14 cellular contexts compared by ENCODE assay signal in the genomic region with DNA sequence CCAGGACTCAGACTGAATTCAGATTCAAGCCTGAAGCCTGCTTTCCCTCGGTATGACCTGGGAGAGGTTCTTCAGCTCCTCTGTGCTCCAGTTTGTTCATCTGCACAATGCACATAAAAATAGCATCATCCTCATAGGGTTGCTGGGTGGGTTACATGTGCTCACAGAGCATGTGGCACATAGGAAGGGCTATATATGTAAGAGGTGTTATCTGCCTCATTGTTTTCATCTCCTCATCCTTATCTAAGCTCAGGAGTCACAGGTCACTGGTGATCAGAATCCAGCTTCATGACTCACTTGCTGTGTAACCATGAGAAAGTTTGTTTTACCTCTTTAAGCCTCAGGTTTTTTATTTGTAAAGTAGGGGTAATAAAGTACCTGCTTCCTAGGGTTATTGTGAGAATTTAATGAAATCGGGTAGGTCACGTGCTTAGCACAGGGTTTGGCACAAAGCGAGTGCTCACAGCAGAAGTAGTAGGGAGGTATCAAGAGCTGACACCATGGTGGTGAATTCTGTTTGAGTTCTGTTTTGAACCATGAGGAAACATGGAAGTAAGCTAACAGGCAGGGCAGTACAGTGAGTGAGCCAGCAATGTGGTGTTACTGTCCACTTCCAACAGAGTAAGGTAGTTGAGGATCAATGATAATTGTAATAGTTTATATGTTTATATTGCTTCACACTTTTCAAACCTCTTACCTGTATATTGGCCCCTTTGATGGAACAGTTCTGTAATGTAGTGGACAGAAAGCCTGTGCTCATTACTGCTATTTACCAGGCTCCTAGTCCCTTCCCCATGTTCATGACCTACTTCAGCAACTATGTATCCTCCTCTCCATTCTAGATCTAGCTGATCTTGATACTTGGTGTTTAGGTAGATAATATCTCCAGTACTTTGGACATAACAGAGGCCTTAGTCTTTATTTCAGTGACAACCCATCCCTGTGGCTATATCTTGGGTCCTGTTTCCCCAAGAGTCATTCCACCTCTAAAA.
DNase-seq lines count a peak whose midpoint lies in the region; ATAC-seq, FAIRE-seq and TF ChIP-seq lines count a peak whose summit lies in the region.
"Had no signal": no experiment of that assay in that cellular context is flagged by ENCODE, and none has a peak within 500 bp of the region (broad histone marks: within the 10 kb centered on the region; RNA-seq: fewer than 3 reads in every experiment).

No MANE protein-coding gene starts in this region.

- FAIRE-seq in A549 (lab: Jason Lieb, UNC): no peak

- CTCF ChIA-PET in A549 (lab: Yijun Ruan, JAX): interaction anchor here (0.6 to 1.5 kb wide), 2 partner anchors 95 to 228 kb away, joined by 3 to 4 read pairs; no protein-coding TSS in a partner anchor

- in situ Hi-C loops in brain microvascular endothelial cell (cut with HindIII; ENCODE audit: low pct_ligation_motif_present, low sequenced_read_pairs): no loop called here

- POLR2A ChIA-PET in A549 (lab: Yijun Ruan, JAX): interaction anchor here (1.0 kb wide), 1 partner anchor 139 kb away, joined by 3 read pairs; no protein-coding TSS in a partner anchor

- H3K36me3 ChIP-seq in brain microvascular endothelial cell (replicated peaks): no peaks in the 10 kb centered on the region
- no peaks in the 10 kb centered on the region for H3K36me3 ChIP-seq in kidney epithelial cell (ENCODE audit: control insufficient read depth, insufficient read depth, low read length)
- H3K36me3 ChIP-seq: adrenal gland had no signal

- no peak for TF ChIP-seq EP300 in A549 (IDR thresholded peaks at IDR 0.05)

- 26% methylated on average over 4 of the region's 4 CpGs for WGBS in A549 (ENCODE audit: missing lambda C conversion rate)

- no peak for TF ChIP-seq RAD21 in A549 (conservative IDR thresholded peaks at IDR 0.05 in 1 of 2, IDR thresholded peaks at IDR 0.05 in 1 of 2)

- no peak for TF ChIP-seq CTCF in A549 (IDR thresholded peaks at IDR 0.05)
- TF ChIP-seq CTCF in brain microvascular endothelial cell (IDR thresholded peaks at IDR 0.05; ENCODE audit: low read depth, low read length, missing control alignments): no peak
- TF ChIP-seq CTCF in kidney epithelial cell (IDR thresholded peaks at IDR 0.05; ENCODE audit: insufficient read depth, low read length, poor library complexity, severe bottlenecking): no peak

- DNase-seq in A549 (ENCODE audit: low read depth in 1 of 2, low spot score in 1 of 2) (peak; percentile 38 to 59), HT-29 (ENCODE audit: low spot score) (peak; percentile 8), brain microvascular endothelial cell (peak; percentile 65), kidney epithelial cell (ENCODE audit: low read depth) (peak; percentile 19), NCI-H1930 (lab: John Stamatoyannopoulos, UW) (no peak), CD1c-positive myeloid dendritic cell (ENCODE audit: extremely low spot score) (no peak), NCI-H345 (lab: John Stamatoyannopoulos, UW) (no peak)
- DNase-seq: activated CD4-positive, alpha-beta T cell treated with anti-CD3 and anti-CD28 coated beads, Interleukin-2, amount 10 ng/mL, durations not matched to agents 7 days and 5 days; adrenal gland; cortex of kidney; DMS 273 treated with DMSO at 0.1 percent for 48 hours; NCI-H1105 treated with DMSO at 0.1 percent for 48 hours; NCI-H510A had no signal

- ATAC-seq in A549: peak; percentile 86
- ATAC-seq in GM21367 (IDR thresholded peaks at IDR 0.05; ENCODE audit: unreplicated experiment): no peak

- H3K4me3 ChIP-seq in A549 (no peak overlapping the region), brain microvascular endothelial cell (ENCODE audit: low read depth, low read length) (no peak overlapping the region), kidney epithelial cell (ENCODE audit: low read depth, low read length) (no peak overlapping the region)
- H3K4me3 ChIP-seq: adrenal gland had no signal

- H3K27me3 ChIP-seq in brain microvascular endothelial cell (replicated peaks): no peaks in the 10 kb centered on the region
- H3K27me3 ChIP-seq in kidney epithelial cell (ENCODE audit: control insufficient read depth, insufficient read depth, low read length): no peaks in the 10 kb centered on the region
- H3K27me3 ChIP-seq: adrenal gland had no signal

- no peaks in the 10 kb centered on the region for H3K9me3 ChIP-seq in A549
- H3K9me3 ChIP-seq: adrenal gland had no signal

- peaks cover 16% of the 10 kb centered on the region for H3K4me1 ChIP-seq in A549
- H3K4me1 ChIP-seq: adrenal gland had no signal

- peak overlapping the region; percentile 47 for H3K4me2 ChIP-seq in A549

- no peak for TF ChIP-seq POLR2A in A549 (IDR thresholded peaks at IDR 0.05; ENCODE audit: low read length)

- H3K27ac ChIP-seq in A549 (peak overlapping the region in 1 of 2 experiments; percentile 42; a peak in 2 of 6 replicates), brain microvascular endothelial cell (no peak overlapping the region)
- H3K27ac ChIP-seq: adrenal gland had no signal

TF ChIP-seq in A549, 52 proteins besides CTCF, POLR2A, EP300 and RAD21:
- TF ChIP-seq, protein P1, sequence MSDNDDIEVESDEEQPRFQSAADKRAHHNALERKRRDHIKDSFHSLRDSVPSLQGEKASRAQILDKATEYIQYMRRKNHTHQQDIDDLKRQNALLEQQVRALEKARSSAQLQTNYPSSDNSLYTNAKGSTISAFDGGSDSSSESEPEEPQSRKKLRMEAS (IDR thresholded peaks at IDR 0.05): peak; percentile 30; the same call in 1 of the 2 replicates
- TF ChIP-seq, protein P2, sequence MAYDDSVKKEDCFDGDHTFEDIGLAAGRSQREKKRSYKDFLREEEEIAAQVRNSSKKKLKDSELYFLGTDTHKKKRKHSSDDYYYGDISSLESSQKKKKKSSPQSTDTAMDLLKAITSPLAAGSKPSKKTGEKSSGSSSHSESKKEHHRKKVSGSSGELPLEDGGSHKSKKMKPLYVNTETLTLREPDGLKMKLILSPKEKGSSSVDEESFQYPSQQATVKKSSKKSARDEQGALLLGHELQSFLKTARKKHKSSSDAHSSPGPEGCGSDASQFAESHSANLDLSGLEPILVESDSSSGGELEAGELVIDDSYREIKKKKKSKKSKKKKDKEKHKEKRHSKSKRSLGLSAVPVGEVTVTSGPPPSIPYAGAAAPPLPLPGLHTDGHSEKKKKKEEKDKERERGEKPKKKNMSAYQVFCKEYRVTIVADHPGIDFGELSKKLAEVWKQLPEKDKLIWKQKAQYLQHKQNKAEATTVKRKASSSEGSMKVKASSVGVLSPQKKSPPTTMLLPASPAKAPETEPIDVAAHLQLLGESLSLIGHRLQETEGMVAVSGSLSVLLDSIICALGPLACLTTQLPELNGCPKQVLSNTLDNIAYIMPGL (CRISPR knock-in tag; IDR thresholded peaks at IDR 0.05; ENCODE audit: borderline replicate concordance): no peak
- TF ChIP-seq GATA3 (IDR thresholded peaks at IDR 0.05; ENCODE audit: borderline replicate concordance) (peak; percentile 30; the same call in 1 of the 2 replicates), EHMT2 (IDR thresholded peaks at IDR 0.05; ENCODE audit: low read depth) (no peak), JUNB (IDR thresholded peaks at IDR 0.05) (peak; percentile 30; the same call in 1 of the 2 replicates), FOSL2 (IDR thresholded peaks at IDR 0.05) (peak; percentile 32; the same call in 1 of the 2 replicates), FOSL2 (CRISPR knock-in tag; IDR thresholded peaks at IDR 0.05) (peak; percentile 51)
- TF ChIP-seq, protein P3, sequence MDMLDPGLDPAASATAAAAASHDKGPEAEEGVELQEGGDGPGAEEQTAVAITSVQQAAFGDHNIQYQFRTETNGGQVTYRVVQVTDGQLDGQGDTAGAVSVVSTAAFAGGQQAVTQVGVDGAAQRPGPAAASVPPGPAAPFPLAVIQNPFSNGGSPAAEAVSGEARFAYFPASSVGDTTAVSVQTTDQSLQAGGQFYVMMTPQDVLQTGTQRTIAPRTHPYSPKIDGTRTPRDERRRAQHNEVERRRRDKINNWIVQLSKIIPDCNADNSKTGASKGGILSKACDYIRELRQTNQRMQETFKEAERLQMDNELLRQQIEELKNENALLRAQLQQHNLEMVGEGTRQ (IDR thresholded peaks at IDR 0.05): no peak

Comparison
In these comparisons a context has a peak if more than half of its experiments do, and no peak if none do; other contexts are left out.
1. DNase-seq: peak in A549 (2 of 2), HT-29 (single experiment), brain microvascular endothelial cell (single experiment) and kidney epithelial cell (single experiment); none in NCI-H1930 (0 of 2), CD1c-positive myeloid dendritic cell (single experiment) and NCI-H345 (single experiment).